Comparison of ENCODE assay signal across 11 cellular contexts in the genomic region with DNA sequence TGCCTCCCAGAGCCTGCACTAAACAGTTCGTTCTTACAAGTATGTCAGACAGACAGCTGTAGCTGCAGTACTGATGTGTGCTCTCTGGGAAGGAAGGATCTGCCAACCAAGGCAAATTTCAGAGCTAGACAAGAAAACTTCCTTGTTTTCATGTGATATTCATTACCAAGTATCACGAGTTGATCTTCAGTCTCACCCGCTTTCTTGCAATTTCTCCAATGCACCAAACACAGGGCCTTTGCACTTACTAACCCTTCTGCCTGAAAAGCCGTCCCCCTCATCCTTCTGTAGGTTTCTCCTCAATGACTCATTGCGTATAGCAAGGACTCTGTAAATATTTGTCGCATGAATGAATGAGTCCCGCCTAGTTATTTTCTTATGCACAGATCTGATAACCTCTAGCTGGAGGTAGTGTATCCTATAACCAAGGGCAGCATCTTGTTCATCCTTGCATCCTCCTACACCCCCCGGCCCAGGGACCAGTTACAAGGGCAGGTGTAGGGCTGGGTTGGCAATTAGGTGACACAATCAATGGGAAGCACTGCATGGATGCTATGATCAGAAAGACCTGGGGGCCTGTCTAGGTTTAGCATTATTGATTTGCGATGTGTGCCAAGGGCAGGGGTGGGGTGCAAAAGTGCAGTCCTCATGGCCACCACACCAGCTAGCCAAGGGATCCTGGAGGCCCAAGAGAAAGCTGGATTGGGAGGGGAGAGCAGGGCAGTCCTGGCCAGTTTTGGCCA. TPM values are rescaled to one million over a fixed set of nuclear protein-coding genes. Genes with fewer than 3 reads are reported as not detected.
A peak's percentile ranks its signal among the peaks of the same experiment; 100 is the strongest.
DNase-seq lines count a peak whose midpoint lies in the region; ATAC-seq, FAIRE-seq and TF ChIP-seq lines count a peak whose summit lies in the region.
"Had no signal": no experiment of that assay in that cellular context is flagged by ENCODE, and none has a peak within 500 bp of the region (broad histone marks: within the 10 kb centered on the region; RNA-seq: fewer than 3 reads in every experiment).

No MANE protein-coding gene starts in this region.

- no peaks in the 10 kb centered on the region for H3K9me3 Mint-ChIP-seq in MCF 10A (ENCODE audit: unreplicated experiment)

- no peak overlapping the region for H3K27ac Mint-ChIP-seq in MCF 10A (ENCODE audit: low read depth, unreplicated experiment)

- peaks cover 73% of the 10 kb centered on the region for H3K36me3 ChIP-seq in mesodermal cell (ENCODE audit: control insufficient read depth, insufficient read depth, low read length)
- no peaks in the 10 kb centered on the region for H3K36me3 ChIP-seq in BE2C

- peaks cover 6% of the 10 kb centered on the region; the same call in 1 of the 2 replicates for H3K27me3 ChIP-seq in BE2C
- H3K27me3 ChIP-seq: testis had no signal

- H3K9me3 ChIP-seq in A549: no peaks in the 10 kb centered on the region
- H3K9me3 ChIP-seq in mesodermal cell (ENCODE audit: control insufficient read depth, low read length): peaks cover 3% of the 10 kb centered on the region
- no peaks in the 10 kb centered on the region for H3K9me3 ChIP-seq in BE2C
- H3K9me3 ChIP-seq: testis had no signal

- 12% methylated on average over 9 of the region's 9 CpGs for WGBS in A549 (ENCODE audit: missing lambda C conversion rate)
- 94 to 97% methylated on average over 5 to 7 of the region's 9 CpGs for WGBS in mesodermal cell (ENCODE audit: insufficient coverage in 2 of 2), 2 experiments

- H3K27ac ChIP-seq in A549 (peak overlapping the region; percentile 93 to 100), mesodermal cell (ENCODE audit: low read depth, low read length, severe bottlenecking) (no peak overlapping the region)

- peak overlapping the region; percentile 94 for H3K4me2 ChIP-seq in A549

- no peak for TF ChIP-seq POLR2A in A549 (IDR thresholded peaks at IDR 0.05; ENCODE audit: low read length)
- no peak for TF ChIP-seq POLR2A in GM12892 (IDR thresholded peaks at IDR 0.05; ENCODE audit: low read depth, low read length)

- peak overlapping the region; percentile 68 for H3K4me3 ChIP-seq in A549
- peak overlapping the region; percentile 89 for H3K4me3 ChIP-seq in mesodermal cell (ENCODE audit: extremely low read depth, insufficient read depth, low read length, poor library complexity, severe bottlenecking)
- no peak overlapping the region for H3K4me3 ChIP-seq in BE2C (ENCODE audit: low read depth, low read length)

- no TSS peak for BruUV-seq in MCF 10A (replicated peaks; lab: Mats Ljungman, UMichigan)

- POLR2A ChIA-PET in A549 (lab: Yijun Ruan, JAX) (interaction anchor here (0.9 kb wide), 1 partner anchor 70 kb away, joined by 3 read pairs; no protein-coding TSS in a partner anchor), MCF 10A (lab: Yijun Ruan, JAX) (interaction anchor here (0.8 to 1.3 kb wide), 3 partner anchors 16 to 70 kb away, joined by 3 to 4 read pairs (median 3); no protein-coding TSS in a partner anchor)

- no peaks in the 10 kb centered on the region for H3K27me3 Mint-ChIP-seq in MCF 10A (ENCODE audit: insufficient read depth, unreplicated experiment)

- peak in 1 of 2 experiments; percentile 63; a peak in 3 of 6 replicates for ATAC-seq in A549

- H3K36me3 Mint-ChIP-seq in MCF 10A (ENCODE audit: insufficient read depth, unreplicated experiment): peaks cover 49% of the 10 kb centered on the region

- TF ChIP-seq RAD21 in A549 (conservative IDR thresholded peaks at IDR 0.05 in 1 of 2, IDR thresholded peaks at IDR 0.05 in 1 of 2): no peak

- TF ChIP-seq EP300 in A549 (IDR thresholded peaks at IDR 0.05): no peak

- CTCF ChIA-PET in A549 (lab: Yijun Ruan, JAX) (interaction anchor here (0.6 to 4.3 kb wide), 25 partner anchors 9 to 586 kb away, joined by 3 to 38 read pairs (median 5); partner anchors contain the start of gene H6PD), MCF 10A (lab: Yijun Ruan, JAX) (interaction anchor here (0.6 to 4.7 kb wide), 22 partner anchors 8 to 1257 kb away, joined by 3 to 29 read pairs (median 4); no protein-coding TSS in a partner anchor)

- peaks cover 20% of the 10 kb centered on the region for H3K4me1 Mint-ChIP-seq in MCF 10A (ENCODE audit: insufficient read depth, unreplicated experiment)

- DNase-seq in A549 (ENCODE audit: low read depth in 1 of 2, low spot score in 1 of 2): peak; percentile 48 to 59
- no peak for DNase-seq in GM12892 (ENCODE audit: insufficient read length)
- no peak for DNase-seq in MCF 10A (ENCODE audit: unreplicated experiment)
- no peak for DNase-seq in C1 segment of cervical spinal cord (lab: John Stamatoyannopoulos, UW)
- DNase-seq in NCI-H82 (lab: John Stamatoyannopoulos, UW): no peak
- DNase-seq in BE2C: no peak
- DNase-seq in epidermal melanocyte (ENCODE audit: insufficient read length, low spot score): no peak
- DNase-seq: NCI-H1930, occipital lobe, testis had no signal

- H3K4me1 ChIP-seq in A549 (peaks cover 48% of the 10 kb centered on the region), mesodermal cell (ENCODE audit: control insufficient read depth, insufficient read depth, low read length, poor library complexity, severe bottlenecking) (peaks cover 11% of the 10 kb centered on the region), BE2C (no peaks in the 10 kb centered on the region)

- FAIRE-seq in A549 (lab: Jason Lieb, UNC) (no peak), GM12892 (lab: Jason Lieb, UNC) (peak; percentile 62)

- intact Hi-C loops in MCF 10A (cut with micrococcal nuclease): loop anchor here (5.0 kb wide), 3 partner anchors 38 to 312 kb away; partner anchors contain the start of gene GPR157

- H3K4me3 Mint-ChIP-seq in MCF 10A (ENCODE audit: unreplicated experiment): peak overlapping the region; percentile 91

- TF ChIP-seq CTCF in A549 (IDR thresholded peaks at IDR 0.05) (no peak), MCF 10A (IDR thresholded peaks at IDR 0.05; ENCODE audit: unreplicated experiment) (no peak), BE2C (IDR thresholded peaks at IDR 0.05; ENCODE audit: low read depth, low read length) (no peak)

TF ChIP-seq in A549, 52 proteins besides CTCF, POLR2A, EP300 and RAD21:
- TF ChIP-seq NR3C1 (IDR thresholded peaks at IDR 0.05) (no peak), RFX5 (IDR thresholded peaks at IDR 0.05) (no peak), EHMT2 (IDR thresholded peaks at IDR 0.05; ENCODE audit: low read depth) (no peak), FOSL2 (IDR thresholded peaks at IDR 0.05) (no peak), FOSL2 (CRISPR knock-in tag; IDR thresholded peaks at IDR 0.05) (peak; percentile 70), GATA3 (IDR thresholded peaks at IDR 0.05; ENCODE audit: borderline replicate concordance) (peak; percentile 33; the same call in 1 of the 2 replicates)

RNA-seq across cellular contexts. Expression of gene GPR157, which starts 51.3 kb away (rescaled TPM):
- polyA plus RNA-seq in A549 (2011; rRNA removed) (3.6 and 3.7 TPM in 2 replicates), A549 (2017; fragmentation: RNase III; extraction: RNeasy Plus Mini Kit Qiagen cat#74134 plus additional on column Dnase treatment) (2.8 to 4.8 TPM (median 4.7 TPM) in 3 replicates)
- 1.5 and 1.9 TPM in 2 replicates for polyA plus RNA-seq in A549 (2012; cell fraction: cytosol; rRNA removed)
- 4.2 and 4.4 TPM in 2 replicates for polyA plus RNA-seq in A549 (2012; cell fraction: nucleus; rRNA removed)
- polyA minus RNA-seq in A549 (2011; rRNA and poly(A)+ RNA removed): 4.5 and 27.1 TPM in 2 replicates
- polyA plus RNA-seq in GM12892 (2012; ENCODE audit: missing spikeins): 7.4 TPM
- 8.1 and 12.7 TPM in 2 replicates for total RNA-seq in MCF 10A (2022)
- 2.2 TPM for polyA plus RNA-seq in mesodermal cell (2013, experiment 1 of 2)
- polyA plus RNA-seq in mesodermal cell (2013, experiment 2 of 2): 3.9 TPM
- polyA plus RNA-seq in BE2C (2012; ENCODE audit: insufficient read depth, insufficient read length, low read depth): not detected

RNA-seq across cellular contexts. Expression of gene H6PD, which starts 54.3 kb away (rescaled TPM):
- polyA plus RNA-seq in A549 (2011; rRNA removed): 7.9 and 9.8 TPM in 2 replicates
- polyA plus RNA-seq in A549 (2012; cell fraction: cytosol; rRNA removed): 3.7 and 6.0 TPM in 2 replicates
- polyA plus RNA-seq in A549 (2012; cell fraction: nucleus; rRNA removed): 12.0 and 12.4 TPM in 2 replicates
- 4.6 to 6.4 TPM (median 6.0 TPM) in 3 replicates for polyA plus RNA-seq in A549 (2017; fragmentation: RNase III; extraction: RNeasy Plus Mini Kit Qiagen cat#74134 plus additional on column Dnase treatment)
- polyA minus RNA-seq in A549 (2011; rRNA and poly(A)+ RNA removed): 8.7 and 10.4 TPM in 2 replicates
- 6.6 TPM for polyA plus RNA-seq in GM12892 (2012; ENCODE audit: missing spikeins)
- 23.6 and 28.7 TPM in 2 replicates for total RNA-seq in MCF 10A (2022)
- 15.0 TPM for polyA plus RNA-seq in mesodermal cell (2013, experiment 1 of 2)
- 13.4 TPM for polyA plus RNA-seq in mesodermal cell (2013, experiment 2 of 2)
- 0.60 TPM for polyA plus RNA-seq in BE2C (2012; ENCODE audit: insufficient read depth, insufficient read length, low read depth)

Comparison
In these comparisons a context has a peak if more than half of its experiments do, and no peak if none do; other contexts are left out.
1. DNase-seq: peak in A549 (2 of 2); none in GM12892 (single experiment), MCF 10A (single experiment), C1 segment of cervical spinal cord (0 of 14), NCI-H82 (single experiment), BE2C (single experiment) and epidermal melanocyte (single experiment).